ENCODE assay signal across 26 cellular contexts in genomic region chr22:20091690-20092476, GRCh38. TPM values are rescaled to one million over a fixed set of nuclear protein-coding genes. Genes with fewer than 3 reads are reported as not detected.
DNase-seq lines count a peak whose midpoint lies in the region; ATAC-seq, FAIRE-seq and TF ChIP-seq lines count a peak whose summit lies in the region.
"Had no signal": no experiment of that assay in that cellular context is flagged by ENCODE, and none has a peak within 500 bp of the region (broad histone marks: within the 10 kb centered on the region; RNA-seq: fewer than 3 reads in every experiment).

No MANE protein-coding gene starts in this region.

- FAIRE-seq in H1 (lab: Jason Lieb, UNC): no peak
- no peak for FAIRE-seq in GM19239 (lab: Jason Lieb, UNC)
- FAIRE-seq: A204.1, colon had no signal

- H2AK5ac ChIP-seq in H1 (ENCODE audit: low read depth, low read length): no peak overlapping the region

- H3K27me3 Mint-ChIP-seq in activated T-cell treated with anti-CD3 and anti-CD28 coated beads, Interleukin-2, amount 50 U/mL, for 24 hours: no peaks in the 10 kb centered on the region
- no peaks in the 10 kb centered on the region for H3K27me3 Mint-ChIP-seq in activated T-cell treated with anti-CD3 and anti-CD28 coated beads, Interleukin-2, amount 50 U/mL, for 72 hours (ENCODE audit: low read depth)
- peaks cover 0 to 4% of the 10 kb centered on the region in 2 donors for H3K27me3 Mint-ChIP-seq in CD8-positive, alpha-beta memory T cell
- H3K27me3 Mint-ChIP-seq in nephron progenitor cell (ENCODE audit: low read depth, poor library complexity): peaks cover under 1% of the 10 kb centered on the region

- DNase-seq in activated T-cell treated with anti-CD3 and anti-CD28 coated beads, Interleukin-2, amount 50 U/mL, for 24 hours: no peak
- DNase-seq in activated T-cell treated with anti-CD3 and anti-CD28 coated beads, Interleukin-2, amount 50 U/mL, for 72 hours: no peak
- peak in 2 of 5 donors; percentile 48 to 52 for DNase-seq in CD8-positive, alpha-beta memory T cell
- DNase-seq in H1 (ENCODE audit: low read depth in 1 of 2, low spot score in 2 of 2): no peak
- DNase-seq in nephron progenitor cell: no peak
- no peak for DNase-seq in NCI-H2171 (lab: John Stamatoyannopoulos, UW)
- DNase-seq in GM19239 (ENCODE audit: insufficient read length, low spot score): no peak
- DNase-seq: activated CD4-positive, alpha-beta T cell treated with anti-CD3 and anti-CD28 coated beads for 1 hour; brain microvascular endothelial cell; Caco-2; DMS79 treated with DMSO at 0.1 percent for 48 hours; esophagus squamous epithelium; gastrocnemius medialis; HCEC 1CT; hypothalamus; NCI-H526; trophoblast cell had no signal

- H3K27me3 ChIP-seq in CD8-positive, alpha-beta memory T cell (ENCODE audit: insufficient read depth, low read length, poor library complexity, severe bottlenecking): no peaks in the 10 kb centered on the region
- no peaks in the 10 kb centered on the region for H3K27me3 ChIP-seq in H1 (replicated peaks in 1 of 4; ENCODE audit: control insufficient read depth in 3 of 4, extremely low read depth in 1 of 4, insufficient read depth in 3 of 4, low read length in 3 of 4)
- H3K27me3 ChIP-seq: adrenal gland, brain microvascular endothelial cell, esophagus squamous epithelium, gastrocnemius medialis, neural progenitor cell had no signal

- no peak for TF ChIP-seq EP300 in H1 (IDR thresholded peaks at IDR 0.05; ENCODE audit: borderline replicate concordance in 1 of 2, low read depth in 2 of 2, low read length in 2 of 2)

- H2BK15ac ChIP-seq in H1 (ENCODE audit: low read length): no peak overlapping the region

- H3K27ac ChIP-seq in CD8-positive, alpha-beta memory T cell (ENCODE audit: low read depth, low read length): no peak overlapping the region
- H3K27ac ChIP-seq in H1 (ENCODE audit: low read depth, low read length): no peak overlapping the region
- H3K27ac ChIP-seq: adrenal gland, brain microvascular endothelial cell, esophagus squamous epithelium, KMS-11, neural progenitor cell had no signal

- no peak overlapping the region for H2AFZ ChIP-seq in H1 (ENCODE audit: low read length)
- H2AFZ ChIP-seq: neural progenitor cell had no signal

- no peak overlapping the region for H3K56ac ChIP-seq in H1 (replicated peaks; ENCODE audit: insufficient read length, low read depth, low read length)

- peak overlapping the region; percentile 31; the same call in 1 of the 2 replicates for H4K8ac ChIP-seq in H1 (ENCODE audit: extremely low read depth, insufficient read depth, low read length)

- H3K4me3 Mint-ChIP-seq in activated T-cell treated with anti-CD3 and anti-CD28 coated beads, Interleukin-2, amount 50 U/mL, for 24 hours: no peak overlapping the region
- H3K4me3 Mint-ChIP-seq in activated T-cell treated with anti-CD3 and anti-CD28 coated beads, Interleukin-2, amount 50 U/mL, for 72 hours: peak overlapping the region in 1 of 2 donors; percentile 11
- peak overlapping the region; percentile 55 to 89 (median 77) for H3K4me3 Mint-ChIP-seq in CD8-positive, alpha-beta memory T cell
- H3K4me3 Mint-ChIP-seq in nephron progenitor cell: no peak overlapping the region
- H3K4me3 Mint-ChIP-seq: neural progenitor cell; T-helper 1 cell treated with Interleukin-12 subunit alpha and Interleukin-12 subunit beta and Interleukin-4 antibody, amounts not matched to agents 30 μg/mL and 1 μg/mL, for 36 hours had no signal

- H3K4me3 ChIP-seq in CD8-positive, alpha-beta memory T cell (ENCODE audit: low read length): no peak overlapping the region
- no peak overlapping the region for H3K4me3 ChIP-seq in H1 (ENCODE audit: extremely low read depth in 1 of 4, insufficient read depth in 2 of 4, low read depth in 3 of 4, low read length in 4 of 4)
- H3K4me3 ChIP-seq: adrenal gland, esophagus squamous epithelium, gastrocnemius medialis, neural progenitor cell had no signal

- H3K36me3 ChIP-seq in CD8-positive, alpha-beta memory T cell (ENCODE audit: insufficient read depth, low read length): peaks cover 95% of the 10 kb centered on the region
- peaks cover 67 to 97% (median 87%) of the 10 kb centered on the region in 4 experiments for H3K36me3 ChIP-seq in H1 (ENCODE audit: control insufficient read depth in 2 of 4, insufficient read depth in 4 of 4, low read length in 3 of 4)

- WGBS in H1 (ENCODE audit: extremely low coverage in 1 of 2, insufficient coverage in 1 of 2, insufficient read length in 1 of 2, insufficient replicate concordance in 2 of 2, low coverage in 1 of 2, low lambda C conversion rate in 2 of 2, missing lambda C conversion rate in 1 of 2), 2 experiments: 95% methylated on average over 13 of the region's 16 CpGs; no CpG with 5 or more reads in 1 of the 2 experiments

- no peak overlapping the region for H3K9ac ChIP-seq in H1 (replicated peaks in 1 of 4; ENCODE audit: extremely low read depth in 1 of 4, low read depth in 3 of 4, low read length in 3 of 4)
- H3K9ac ChIP-seq: KMS-11, neural progenitor cell had no signal

- H3K27ac Mint-ChIP-seq in activated T-cell treated with anti-CD3 and anti-CD28 coated beads, Interleukin-2, amount 50 U/mL, for 24 hours: peak overlapping the region; percentile 4
- no peak overlapping the region for H3K27ac Mint-ChIP-seq in activated T-cell treated with anti-CD3 and anti-CD28 coated beads, Interleukin-2, amount 50 U/mL, for 72 hours
- peak overlapping the region; percentile 82 to 99 (median 91) for H3K27ac Mint-ChIP-seq in CD8-positive, alpha-beta memory T cell
- H3K27ac Mint-ChIP-seq in nephron progenitor cell: peak overlapping the region; percentile 85
- H3K27ac Mint-ChIP-seq: activated T-helper 2 cell treated with anti-CD3 and anti-CD28 coated beads, Interferon-gamma antibody, Interleukin-2, Interleukin-4, amounts not matched to agents 10 μg/mL and 5 μg/mL and 100 μg/mL, durations not matched to agents 14 hours and 24 hours and 36 hours; neural progenitor cell; T-helper 1 cell treated with Interleukin-12 subunit alpha and Interleukin-12 subunit beta and Interleukin-4 antibody, amounts not matched to agents 30 μg/mL and 1 μg/mL, for 36 hours had no signal

- H3K4ac ChIP-seq in H1 (replicated peaks; ENCODE audit: insufficient read length, low read depth, low read length): no peak overlapping the region

- TF ChIP-seq POLR2A in H1 (IDR thresholded peaks at IDR 0.05; ENCODE audit: control extremely low read depth in 1 of 2, low read depth in 2 of 2, low read length in 2 of 2): no peak

- H2BK5ac ChIP-seq in H1 (ENCODE audit: low read depth, low read length): no peak overlapping the region

- no peak overlapping the region for H2BK20ac ChIP-seq in H1 (ENCODE audit: low read length)

- TF ChIP-seq CTCF in H1 (IDR thresholded peaks at IDR 0.05; ENCODE audit: control extremely low read depth in 1 of 3, insufficient read depth in 1 of 3, low read depth in 1 of 3, low read length in 3 of 3) (no peak), nephron progenitor cell (IDR thresholded peaks at IDR 0.05) (no peak)

- no peak overlapping the region for H4K91ac ChIP-seq in H1 (replicated peaks; ENCODE audit: insufficient read length, low read length)

- H3K9me3 ChIP-seq in CD8-positive, alpha-beta memory T cell (ENCODE audit: low read length): no peaks in the 10 kb centered on the region
- no peaks in the 10 kb centered on the region; a peak in 1 of 4 replicates for H3K9me3 ChIP-seq in H1 (ENCODE audit: insufficient read depth in 2 of 2, low read depth in 1 of 2, low read length in 1 of 2)
- H3K9me3 ChIP-seq: adrenal gland, Caco-2, esophagus squamous epithelium, gastrocnemius medialis had no signal

- H3K4me1 Mint-ChIP-seq in activated T-cell treated with anti-CD3 and anti-CD28 coated beads, Interleukin-2, amount 50 U/mL, for 24 hours (ENCODE audit: low read depth): peaks cover 53% of the 10 kb centered on the region
- H3K4me1 Mint-ChIP-seq in activated T-cell treated with anti-CD3 and anti-CD28 coated beads, Interleukin-2, amount 50 U/mL, for 72 hours (ENCODE audit: low read depth): peaks cover 31% of the 10 kb centered on the region
- peaks cover 58 to 80% (median 80%) of the 10 kb centered on the region in 3 donors for H3K4me1 Mint-ChIP-seq in CD8-positive, alpha-beta memory T cell
- no peaks in the 10 kb centered on the region for H3K4me1 Mint-ChIP-seq in nephron progenitor cell
- H3K4me1 Mint-ChIP-seq: neural progenitor cell had no signal

- no peak for TF ChIP-seq RAD21 in H1 (IDR thresholded peaks at IDR 0.05 in 1 of 2, conservative IDR thresholded peaks at IDR 0.05 in 1 of 2; ENCODE audit: low read depth in 2 of 2, low read length in 2 of 2)

- H3K79me1 ChIP-seq in H1 (ENCODE audit: low read depth, low read length): peaks cover 12% of the 10 kb centered on the region

- no peak overlapping the region for H2BK12ac ChIP-seq in H1 (ENCODE audit: low read depth, low read length)

- H3K4me1 ChIP-seq in CD8-positive, alpha-beta memory T cell (ENCODE audit: insufficient read depth, low read length): peaks cover 49% of the 10 kb centered on the region
- H3K4me1 ChIP-seq in H1 (replicated peaks in 1 of 4; ENCODE audit: control insufficient read depth in 3 of 4, insufficient read depth in 4 of 4, low read length in 3 of 4): no peaks in the 10 kb centered on the region
- H3K4me1 ChIP-seq: adrenal gland, Caco-2, esophagus squamous epithelium, neural progenitor cell had no signal

- CTCF ChIA-PET in CD8-positive, alpha-beta memory T cell (lab: Charles Lee): interaction anchor here (1.1 to 2.1 kb wide), 4 partner anchors 10 to 37 kb away, joined by 3 to 9 read pairs (median 4); no protein-coding TSS in a partner anchor
- CTCF ChIA-PET in H1 (lab: Charles Lee; ENCODE audit: partially characterized antibody): interaction anchor here (1.1 to 2.8 kb wide), 2 partner anchors 14 to 19 kb away, joined by 4 to 16 read pairs; no protein-coding TSS in a partner anchor

- no peak overlapping the region for H3K4me2 ChIP-seq in H1 (ENCODE audit: insufficient read depth in 1 of 2, low read depth in 2 of 2, low read length in 2 of 2)
- H3K4me2 ChIP-seq: KMS-11, neural progenitor cell had no signal

- H4K20me1 ChIP-seq in H1 (replicated peaks in 1 of 2; ENCODE audit: control insufficient read depth in 1 of 2, insufficient read depth in 2 of 2, low read length in 2 of 2): peaks cover 18 to 42% of the 10 kb centered on the region in 2 experiments

- H3K23ac ChIP-seq in H1 (ENCODE audit: insufficient read length): no peak overlapping the region

- peaks cover 100% of the 10 kb centered on the region for H3K36me3 Mint-ChIP-seq in activated T-cell treated with anti-CD3 and anti-CD28 coated beads, Interleukin-2, amount 50 U/mL, for 24 hours (ENCODE audit: low read depth)
- H3K36me3 Mint-ChIP-seq in activated T-cell treated with anti-CD3 and anti-CD28 coated beads, Interleukin-2, amount 50 U/mL, for 72 hours (ENCODE audit: insufficient read depth in 2 of 2): peaks cover 17 to 34% of the 10 kb centered on the region in 2 donors
- H3K36me3 Mint-ChIP-seq in CD8-positive, alpha-beta memory T cell: peaks cover 28 to 92% (median 40%) of the 10 kb centered on the region in 3 donors
- peaks cover 96% of the 10 kb centered on the region for H3K36me3 Mint-ChIP-seq in nephron progenitor cell (ENCODE audit: low read depth)

- H3K23me2 ChIP-seq in H1 (ENCODE audit: low read depth, low read length): no peaks in the 10 kb centered on the region

- no peak overlapping the region for H3K14ac ChIP-seq in H1 (ENCODE audit: insufficient read length)

- H2BK120ac ChIP-seq in H1 (replicated peaks; ENCODE audit: low read depth, low read length): no peak overlapping the region

- no peaks in the 10 kb centered on the region for H3K9me3 Mint-ChIP-seq in activated T-cell treated with anti-CD3 and anti-CD28 coated beads, Interleukin-2, amount 50 U/mL, for 24 hours
- H3K9me3 Mint-ChIP-seq in activated T-cell treated with anti-CD3 and anti-CD28 coated beads, Interleukin-2, amount 50 U/mL, for 72 hours: no peaks in the 10 kb centered on the region
- no peaks in the 10 kb centered on the region for H3K9me3 Mint-ChIP-seq in CD8-positive, alpha-beta memory T cell
- peaks cover under 1% of the 10 kb centered on the region for H3K9me3 Mint-ChIP-seq in nephron progenitor cell
- H3K9me3 Mint-ChIP-seq: activated T-helper 2 cell treated with anti-CD3 and anti-CD28 coated beads, Interferon-gamma antibody, Interleukin-2, Interleukin-4, amounts not matched to agents 10 μg/mL and 5 μg/mL and 100 μg/mL, durations not matched to agents 14 hours and 24 hours and 36 hours; neural progenitor cell; T-helper 1 cell treated with Interleukin-12 subunit alpha and Interleukin-12 subunit beta and Interleukin-4 antibody, amounts not matched to agents 30 μg/mL and 1 μg/mL, for 36 hours had no signal

- H3K18ac ChIP-seq in H1 (ENCODE audit: extremely low read depth, low read length): no peak overlapping the region

- no peak for ATAC-seq in activated T-cell treated with anti-CD3 and anti-CD28 coated beads, Interleukin-2, amount 50 U/mL, for 72 hours (replicated peaks in 1 of 2)
- ATAC-seq in GM18519 (IDR thresholded peaks at IDR 0.05; ENCODE audit: low FRiP score, unreplicated experiment): no peak
- ATAC-seq: gastrocnemius medialis had no signal

- H3K79me2 ChIP-seq in H1 (ENCODE audit: control insufficient read depth in 1 of 2, insufficient read depth in 2 of 2, low read length in 2 of 2): peaks cover 0 to 16% of the 10 kb centered on the region in 2 experiments; a peak in 1 of 4 replicates

- no peak overlapping the region for H4K5ac ChIP-seq in H1 (ENCODE audit: insufficient read length, low read depth, low read length)

- POLR2A ChIA-PET in CD8-positive, alpha-beta memory T cell (lab: Charles Lee): interaction anchor here (1.1 to 1.5 kb wide), 3 partner anchors 9 to 150 kb away, joined by 3 to 5 read pairs (median 3); partner anchors contain the start of gene TXNRD2
- POLR2A ChIA-PET in H1 (lab: Charles Lee; ENCODE audit: partially characterized antibody): interaction anchor here (1.6 to 29.4 kb wide), 3 partner anchors 8 to 20 kb away, joined by 5 to 598 read pairs (median 16); partner anchors contain the start of genes RANBP1 and TRMT2A

RNA-seq across cellular contexts. Expression of gene DGCR8, which starts 11.8 kb away (rescaled TPM):
- 10 to 100 TPM; 44.2 to 46.6 TPM for total RNA-seq in activated T-cell treated with anti-CD3 and anti-CD28 coated beads, Interleukin-2, amount 50 U/mL, for 72 hours
- total RNA-seq in CD8-positive, alpha-beta memory T cell: 10 to 100 TPM; 68.6 to 73.8 TPM
- 10.6 TPM for polyA plus RNA-seq in CD8-positive, alpha-beta memory T cell
- total RNA-seq in H1 (2021; fragmentation: NEBNext Ultra II Directional; extraction: Animal tissue kit (Norgen Biotek cat#: 25700)): 42.3 and 43.7 TPM in 2 replicates
- 23.7 and 42.5 TPM in 2 replicates for polyA plus RNA-seq in H1 (2011; rRNA removed)
- polyA plus RNA-seq in H1 (2011; cell fraction: cytosol; rRNA removed): 36.9 TPM
- 172 TPM for polyA plus RNA-seq in H1 (2011; cell fraction: nucleus; rRNA removed)
- polyA plus RNA-seq in H1 (2012, experiment 1 of 2): 33.0 to 43.7 TPM (median 38.6 TPM) in 4 replicates
- polyA plus RNA-seq in H1 (2012, experiment 2 of 2): 12.7 TPM
- 26.6 TPM for polyA plus RNA-seq in H1 (2013, experiment 1 of 2)
- polyA plus RNA-seq in H1 (2013, experiment 2 of 2): 22.8 TPM
- polyA minus RNA-seq in H1 (2011; rRNA and poly(A)+ RNA removed): 31.8 and 33.0 TPM in 2 replicates
- polyA minus RNA-seq in H1 (2011; cell fraction: cytosol; rRNA and poly(A)+ RNA removed): 26.9 TPM
- 60.0 TPM for polyA minus RNA-seq in H1 (2011; cell fraction: nucleus; rRNA and poly(A)+ RNA removed)

RNA-seq across cellular contexts. Expression of gene RANBP1, which starts 24.0 kb away (rescaled TPM):
- 100 to 1,000 TPM; 194 to 256 TPM for total RNA-seq in activated T-cell treated with anti-CD3 and anti-CD28 coated beads, Interleukin-2, amount 50 U/mL, for 72 hours
- 100 to 1,000 TPM; 436 to 459 TPM for total RNA-seq in CD8-positive, alpha-beta memory T cell
- 102 TPM for polyA plus RNA-seq in CD8-positive, alpha-beta memory T cell
- total RNA-seq in H1 (2021; fragmentation: NEBNext Ultra II Directional; extraction: Animal tissue kit (Norgen Biotek cat#: 25700)): 484 and 495 TPM in 2 replicates
- 343 and 465 TPM in 2 replicates for polyA plus RNA-seq in H1 (2011; rRNA removed)
- 587 TPM for polyA plus RNA-seq in H1 (2011; cell fraction: cytosol; rRNA removed)
- polyA plus RNA-seq in H1 (2011; cell fraction: nucleus; rRNA removed): 423 TPM
- polyA plus RNA-seq in H1 (2012, experiment 1 of 2): 421 to 441 TPM (median 430 TPM) in 4 replicates
- 333 TPM for polyA plus RNA-seq in H1 (2012, experiment 2 of 2)
- 541 TPM for polyA plus RNA-seq in H1 (2013, experiment 1 of 2)
- 525 TPM for polyA plus RNA-seq in H1 (2013, experiment 2 of 2)
- 220 and 269 TPM in 2 replicates for polyA minus RNA-seq in H1 (2011; rRNA and poly(A)+ RNA removed)
- polyA minus RNA-seq in H1 (2011; cell fraction: cytosol; rRNA and poly(A)+ RNA removed): 274 TPM
- 169 TPM for polyA minus RNA-seq in H1 (2011; cell fraction: nucleus; rRNA and poly(A)+ RNA removed)

RNA-seq across cellular contexts. Expression of gene TRMT2A, which starts 25.1 kb away (rescaled TPM):
- 10 to 100 TPM; 55.6 to 56.8 TPM for total RNA-seq in activated T-cell treated with anti-CD3 and anti-CD28 coated beads, Interleukin-2, amount 50 U/mL, for 72 hours
- 100 to 1,000 TPM; 108 to 121 TPM for total RNA-seq in CD8-positive, alpha-beta memory T cell
- polyA plus RNA-seq in CD8-positive, alpha-beta memory T cell: 35.6 TPM
- total RNA-seq in H1 (2021; fragmentation: NEBNext Ultra II Directional; extraction: Animal tissue kit (Norgen Biotek cat#: 25700)): 44.9 and 47.9 TPM in 2 replicates
- 50.3 and 73.2 TPM in 2 replicates for polyA plus RNA-seq in H1 (2011; rRNA removed)
- polyA plus RNA-seq in H1 (2011; cell fraction: cytosol; rRNA removed): 65.7 TPM
- polyA plus RNA-seq in H1 (2011; cell fraction: nucleus; rRNA removed): 307 TPM
- 45.4 to 62.4 TPM (median 53.1 TPM) in 4 replicates for polyA plus RNA-seq in H1 (2012, experiment 1 of 2)
- 32.7 TPM for polyA plus RNA-seq in H1 (2012, experiment 2 of 2)
- polyA plus RNA-seq in H1 (2013, experiment 1 of 2): 36.2 TPM
- 32.7 TPM for polyA plus RNA-seq in H1 (2013, experiment 2 of 2)
- polyA minus RNA-seq in H1 (2011; rRNA and poly(A)+ RNA removed): 23.1 and 26.5 TPM in 2 replicates
- 46.8 TPM for polyA minus RNA-seq in H1 (2011; cell fraction: cytosol; rRNA and poly(A)+ RNA removed)
- polyA minus RNA-seq in H1 (2011; cell fraction: nucleus; rRNA and poly(A)+ RNA removed): 94.9 TPM

RNA-seq across cellular contexts. Expression of gene ZDHHC8, which starts 39.7 kb away (rescaled TPM):
- total RNA-seq in activated T-cell treated with anti-CD3 and anti-CD28 coated beads, Interleukin-2, amount 50 U/mL, for 72 hours: 10 to 100 TPM; 41.6 to 47.6 TPM
- 10 to 100 TPM; 74.7 to 80.7 TPM for total RNA-seq in CD8-positive, alpha-beta memory T cell
- polyA plus RNA-seq in CD8-positive, alpha-beta memory T cell: 4.4 TPM
- total RNA-seq in H1 (2021; fragmentation: NEBNext Ultra II Directional; extraction: Animal tissue kit (Norgen Biotek cat#: 25700)): 64.0 and 65.6 TPM in 2 replicates
- 18.6 and 44.4 TPM in 2 replicates for polyA plus RNA-seq in H1 (2011; rRNA removed)
- 21.0 TPM for polyA plus RNA-seq in H1 (2011; cell fraction: cytosol; rRNA removed)
- 143 TPM for polyA plus RNA-seq in H1 (2011; cell fraction: nucleus; rRNA removed)
- 17.5 to 48.9 TPM (median 42.8 TPM) in 4 replicates for polyA plus RNA-seq in H1 (2012, experiment 1 of 2)
- 14.6 TPM for polyA plus RNA-seq in H1 (2012, experiment 2 of 2)
- 55.6 TPM for polyA plus RNA-seq in H1 (2013, experiment 1 of 2)
- polyA plus RNA-seq in H1 (2013, experiment 2 of 2): 52.7 TPM
- 8.0 and 13.3 TPM in 2 replicates for polyA minus RNA-seq in H1 (2011; rRNA and poly(A)+ RNA removed)
- 22.4 TPM for polyA minus RNA-seq in H1 (2011; cell fraction: cytosol; rRNA and poly(A)+ RNA removed)
- polyA minus RNA-seq in H1 (2011; cell fraction: nucleus; rRNA and poly(A)+ RNA removed): 26.6 TPM

RNA-seq across cellular contexts. Expression of gene CCDC188, which starts 59.0 kb away (rescaled TPM):
- not detected for total RNA-seq in activated T-cell treated with anti-CD3 and anti-CD28 coated beads, Interleukin-2, amount 50 U/mL, for 72 hours
- total RNA-seq in CD8-positive, alpha-beta memory T cell: not detected
- polyA plus RNA-seq in CD8-positive, alpha-beta memory T cell: not detected
- total RNA-seq in H1 (2021; fragmentation: NEBNext Ultra II Directional; extraction: Animal tissue kit (Norgen Biotek cat#: 25700)): not detected in 2 replicates
- not detected in 2 replicates for polyA plus RNA-seq in H1 (2011; rRNA removed)
- not detected for polyA plus RNA-seq in H1 (2011; cell fraction: cytosol; rRNA removed)
- not detected for polyA plus RNA-seq in H1 (2011; cell fraction: nucleus; rRNA removed)
- polyA plus RNA-seq in H1 (2012, experiment 1 of 2): 0.22 TPM in 1 of 4 replicates, not detected in the others
- polyA plus RNA-seq in H1 (2012, experiment 2 of 2): not detected
- not detected for polyA plus RNA-seq in H1 (2013, experiment 1 of 2)
- not detected for polyA plus RNA-seq in H1 (2013, experiment 2 of 2)
- polyA minus RNA-seq in H1 (2011; rRNA and poly(A)+ RNA removed): not detected in 2 replicates
- not detected for polyA minus RNA-seq in H1 (2011; cell fraction: cytosol; rRNA and poly(A)+ RNA removed)
- polyA minus RNA-seq in H1 (2011; cell fraction: nucleus; rRNA and poly(A)+ RNA removed): not detected
- total RNA-seq: Caco-2, RPMI7951 had no signal

Comparison
In these comparisons a context has a peak if more than half of its experiments do, and no peak if none do; other contexts are left out.
1. H3K4me3 Mint-ChIP-seq: peak in CD8-positive, alpha-beta memory T cell (7 of 7); none in activated T-cell treated with anti-CD3 and anti-CD28 coated beads, Interleukin-2, amount 50 U/mL, for 24 hours (single experiment) and nephron progenitor cell (single experiment).